9 cellular contexts compared by ENCODE assay signal in the genomic region with DNA sequence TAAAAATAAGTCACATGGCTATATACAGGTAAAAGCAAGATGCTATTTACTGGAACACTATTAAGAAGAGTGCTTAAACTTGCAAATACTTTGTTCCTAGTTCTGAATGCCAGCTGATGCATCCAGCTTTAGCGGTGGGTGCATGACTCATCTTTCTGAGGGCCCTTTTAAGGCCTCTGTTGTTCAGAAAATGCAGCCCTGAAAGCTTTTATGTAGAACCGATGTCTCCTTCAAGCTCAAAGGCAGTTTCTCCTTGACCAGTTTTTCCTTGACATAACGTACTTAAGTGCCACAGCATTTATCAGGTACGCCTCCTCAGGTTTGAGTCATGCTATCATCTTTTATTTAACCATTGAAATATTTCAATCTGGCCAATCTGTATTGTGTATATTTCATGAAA.
DNase-seq lines count a peak whose midpoint lies in the region; ATAC-seq and TF ChIP-seq lines count a peak whose summit lies in the region.
"Had no signal": no experiment of that assay in that cellular context is flagged by ENCODE, and none has a peak within 500 bp of the region (broad histone marks: within the 10 kb centered on the region; RNA-seq: fewer than 3 reads in every experiment).

No MANE protein-coding gene starts in this region.

- no peaks in the 10 kb centered on the region for H3K4me1 ChIP-seq in breast epithelium

- H3K4me3 ChIP-seq in breast epithelium, result no peak overlapping the region

- H3K36me3 Mint-ChIP-seq in MCF 10A (ENCODE audit: insufficient read depth, unreplicated experiment) (no peaks in the 10 kb centered on the region), Calu3 (ENCODE audit: insufficient read depth, unreplicated experiment) (no peaks in the 10 kb centered on the region)

- H3K27ac ChIP-seq in breast epithelium, result no peak overlapping the region

- no peaks in the 10 kb centered on the region for H3K36me3 ChIP-seq in breast epithelium

- no peak overlapping the region for H3K27ac Mint-ChIP-seq in MCF 10A (ENCODE audit: low read depth, unreplicated experiment)
- H3K27ac Mint-ChIP-seq in Calu3 (ENCODE audit: unreplicated experiment), result no peak overlapping the region

- no peaks in the 10 kb centered on the region for H3K27me3 ChIP-seq in breast epithelium

- CTCF ChIA-PET in MCF 10A (lab: Yijun Ruan, JAX), result no interaction called here
- CTCF ChIA-PET in Calu3 (lab: Charles Lee), result no interaction called here

- H3K4me1 Mint-ChIP-seq in MCF 10A (ENCODE audit: insufficient read depth, unreplicated experiment) (no peaks in the 10 kb centered on the region), Calu3 (ENCODE audit: low read depth, unreplicated experiment) (no peaks in the 10 kb centered on the region)

- ATAC-seq in HG02970 (IDR thresholded peaks at IDR 0.05; ENCODE audit: low FRiP score, unreplicated experiment) (no peak), GM19395 (IDR thresholded peaks at IDR 0.05; ENCODE audit: unreplicated experiment) (no peak)

- TF ChIP-seq CTCF in MCF 10A (IDR thresholded peaks at IDR 0.05; ENCODE audit: unreplicated experiment), result no peak
- no peak for TF ChIP-seq CTCF in breast epithelium (IDR thresholded peaks at IDR 0.05)
- TF ChIP-seq CTCF in Calu3 (IDR thresholded peaks at IDR 0.05; ENCODE audit: unreplicated experiment), result no peak

- H3K9me3 Mint-ChIP-seq in MCF 10A (ENCODE audit: unreplicated experiment) (no peaks in the 10 kb centered on the region), Calu3 (ENCODE audit: low read depth, unreplicated experiment) (no peaks in the 10 kb centered on the region)

- POLR2A ChIA-PET in MCF 10A (lab: Yijun Ruan, JAX), result no interaction called here

- no TSS peak for BruUV-seq in MCF 10A (replicated peaks; lab: Mats Ljungman, UMichigan)
- no TSS peak for BruUV-seq in Calu3 (replicated peaks; lab: Mats Ljungman, UMichigan)

- H3K9me3 ChIP-seq in breast epithelium, result no peaks in the 10 kb centered on the region

- DNase-seq in MCF 10A (ENCODE audit: unreplicated experiment), result peak; percentile 20
- DNase-seq in breast epithelium (ENCODE audit: low spot score in 2 of 2), result no peak
- DNase-seq in RPMI7951 (ENCODE audit: low read depth), result peak; percentile 55
- peak; percentile 39 for DNase-seq in glomerular visceral epithelial cell (ENCODE audit: extremely low spot score)
- peak; percentile 49 for DNase-seq in stromal cell of bone marrow (ENCODE audit: low read depth)
- no peak for DNase-seq in Calu3
- DNase-seq: NCI-H1417 treated with DMSO at 0.1 percent for 48 hours had no signal

- no peaks in the 10 kb centered on the region for H3K27me3 Mint-ChIP-seq in MCF 10A (ENCODE audit: insufficient read depth, unreplicated experiment)
- no peaks in the 10 kb centered on the region for H3K27me3 Mint-ChIP-seq in Calu3 (ENCODE audit: unreplicated experiment)

- no peak for TF ChIP-seq POLR2A in breast epithelium (IDR thresholded peaks at IDR 0.05)

- H3K4me3 Mint-ChIP-seq in MCF 10A (ENCODE audit: unreplicated experiment) (no peak overlapping the region), Calu3 (ENCODE audit: low read depth, unreplicated experiment) (no peak overlapping the region)

- intact Hi-C loops in MCF 10A (cut with micrococcal nuclease), result no loop called here
- intact Hi-C loops in breast epithelium (cut with DNase I; ENCODE audit: low total_unique reads), result no loop called here
- intact Hi-C loops in Calu3 (cut with micrococcal nuclease; ENCODE audit: unreplicated experiment), result no loop called here

Comparison
In these comparisons a context has a peak if more than half of its experiments do, and no peak if none do; other contexts are left out.
1. DNase-seq: peak in MCF 10A (single experiment), RPMI7951 (single experiment), glomerular visceral epithelial cell (single experiment) and stromal cell of bone marrow (single experiment); none in breast epithelium (0 of 2) and Calu3 (single experiment).